Comparison of ENCODE assay signal across 1 cellular context in the genomic region with DNA sequence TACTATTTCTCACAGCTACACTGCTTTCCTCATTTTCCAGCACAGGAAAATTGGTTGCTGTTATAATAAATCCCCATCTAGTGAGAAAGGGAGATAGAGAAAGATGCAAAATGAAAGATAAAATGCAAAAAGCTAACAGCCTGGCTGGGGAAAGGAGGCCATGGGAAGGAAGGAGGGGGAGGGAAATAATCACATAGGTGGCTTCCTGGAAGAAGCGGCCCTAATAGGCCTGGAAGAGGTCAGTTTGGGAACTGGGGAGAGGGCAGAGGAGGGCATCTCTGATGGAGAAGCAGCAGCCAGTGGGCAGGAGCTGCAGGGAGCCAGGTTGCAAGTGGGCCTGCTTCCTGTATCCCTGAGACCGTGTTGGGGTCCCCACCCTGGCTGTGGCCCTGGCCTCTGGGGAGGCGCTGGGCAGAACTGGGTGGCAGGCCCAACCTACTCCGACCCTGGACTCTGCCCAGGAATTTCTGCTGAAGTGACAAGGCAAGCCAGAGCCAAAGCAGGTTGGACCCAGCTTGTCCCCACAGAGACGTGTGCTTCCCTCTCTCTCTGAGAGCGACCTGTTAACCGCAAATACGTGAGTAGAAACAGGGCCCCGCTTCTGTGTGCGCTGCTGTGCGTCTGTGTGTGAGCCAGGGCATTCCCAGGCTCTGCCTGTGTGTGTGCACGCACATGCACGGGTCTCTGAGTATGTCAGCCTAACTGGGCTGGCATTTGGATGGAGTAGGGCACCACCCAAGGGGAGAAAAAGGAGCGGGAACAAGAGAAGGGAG.
TF ChIP-seq lines count a peak whose summit lies in the region.

No MANE protein-coding gene starts in this region.

TF ChIP-seq in HepG2, 621 proteins besides CTCF, POLR2A, EP300 and RAD21 (continued from another document and continues in another):
- TF ChIP-seq, protein P1, sequence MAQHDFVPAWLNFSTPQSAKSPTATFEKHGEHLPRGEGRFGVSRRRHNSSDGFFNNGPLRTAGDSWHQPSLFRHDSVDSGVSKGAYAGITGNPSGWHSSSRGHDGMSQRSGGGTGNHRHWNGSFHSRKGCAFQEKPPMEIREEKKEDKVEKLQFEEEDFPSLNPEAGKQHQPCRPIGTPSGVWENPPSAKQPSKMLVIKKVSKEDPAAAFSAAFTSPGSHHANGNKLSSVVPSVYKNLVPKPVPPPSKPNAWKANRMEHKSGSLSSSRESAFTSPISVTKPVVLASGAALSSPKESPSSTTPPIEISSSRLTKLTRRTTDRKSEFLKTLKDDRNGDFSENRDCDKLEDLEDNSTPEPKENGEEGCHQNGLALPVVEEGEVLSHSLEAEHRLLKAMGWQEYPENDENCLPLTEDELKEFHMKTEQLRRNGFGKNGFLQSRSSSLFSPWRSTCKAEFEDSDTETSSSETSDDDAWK (CRISPR knock-in tag; IDR thresholded peaks at IDR 0.05): no peak
- TF ChIP-seq FOXM1 (CRISPR knock-in tag; IDR thresholded peaks at IDR 0.05): no peak
- peak; percentile 65; the same call in 1 of the 2 replicates for TF ChIP-seq AHR (CRISPR knock-in tag; IDR thresholded peaks at IDR 0.05)
- TF ChIP-seq ZMAT3 (CRISPR knock-in tag; conservative IDR thresholded peaks at IDR 0.05): no peak
- no peak for TF ChIP-seq CEBPB (IDR thresholded peaks at IDR 0.05; ENCODE audit: borderline replicate concordance, low read depth, low read length)
- TF ChIP-seq, protein P2, sequence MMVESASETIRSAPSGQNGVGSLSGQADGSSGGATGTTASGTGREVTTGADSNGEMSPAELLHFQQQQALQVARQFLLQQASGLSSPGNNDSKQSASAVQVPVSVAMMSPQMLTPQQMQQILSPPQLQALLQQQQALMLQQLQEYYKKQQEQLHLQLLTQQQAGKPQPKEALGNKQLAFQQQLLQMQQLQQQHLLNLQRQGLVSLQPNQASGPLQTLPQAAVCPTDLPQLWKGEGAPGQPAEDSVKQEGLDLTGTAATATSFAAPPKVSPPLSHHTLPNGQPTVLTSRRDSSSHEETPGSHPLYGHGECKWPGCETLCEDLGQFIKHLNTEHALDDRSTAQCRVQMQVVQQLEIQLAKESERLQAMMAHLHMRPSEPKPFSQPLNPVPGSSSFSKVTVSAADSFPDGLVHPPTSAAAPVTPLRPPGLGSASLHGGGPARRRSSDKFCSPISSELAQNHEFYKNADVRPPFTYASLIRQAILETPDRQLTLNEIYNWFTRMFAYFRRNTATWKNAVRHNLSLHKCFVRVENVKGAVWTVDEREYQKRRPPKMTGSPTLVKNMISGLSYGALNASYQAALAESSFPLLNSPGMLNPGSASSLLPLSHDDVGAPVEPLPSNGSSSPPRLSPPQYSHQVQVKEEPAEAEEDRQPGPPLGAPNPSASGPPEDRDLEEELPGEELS (CRISPR knock-in tag; IDR thresholded peaks at IDR 0.05): peak; percentile 35; the same call in 1 of the 2 replicates
- no peak for TF ChIP-seq FOSL2 (CRISPR knock-in tag; IDR thresholded peaks at IDR 0.05)
- TF ChIP-seq ZNF629 (CRISPR knock-in tag; conservative IDR thresholded peaks at IDR 0.05): no peak
- TF ChIP-seq, protein P3, sequence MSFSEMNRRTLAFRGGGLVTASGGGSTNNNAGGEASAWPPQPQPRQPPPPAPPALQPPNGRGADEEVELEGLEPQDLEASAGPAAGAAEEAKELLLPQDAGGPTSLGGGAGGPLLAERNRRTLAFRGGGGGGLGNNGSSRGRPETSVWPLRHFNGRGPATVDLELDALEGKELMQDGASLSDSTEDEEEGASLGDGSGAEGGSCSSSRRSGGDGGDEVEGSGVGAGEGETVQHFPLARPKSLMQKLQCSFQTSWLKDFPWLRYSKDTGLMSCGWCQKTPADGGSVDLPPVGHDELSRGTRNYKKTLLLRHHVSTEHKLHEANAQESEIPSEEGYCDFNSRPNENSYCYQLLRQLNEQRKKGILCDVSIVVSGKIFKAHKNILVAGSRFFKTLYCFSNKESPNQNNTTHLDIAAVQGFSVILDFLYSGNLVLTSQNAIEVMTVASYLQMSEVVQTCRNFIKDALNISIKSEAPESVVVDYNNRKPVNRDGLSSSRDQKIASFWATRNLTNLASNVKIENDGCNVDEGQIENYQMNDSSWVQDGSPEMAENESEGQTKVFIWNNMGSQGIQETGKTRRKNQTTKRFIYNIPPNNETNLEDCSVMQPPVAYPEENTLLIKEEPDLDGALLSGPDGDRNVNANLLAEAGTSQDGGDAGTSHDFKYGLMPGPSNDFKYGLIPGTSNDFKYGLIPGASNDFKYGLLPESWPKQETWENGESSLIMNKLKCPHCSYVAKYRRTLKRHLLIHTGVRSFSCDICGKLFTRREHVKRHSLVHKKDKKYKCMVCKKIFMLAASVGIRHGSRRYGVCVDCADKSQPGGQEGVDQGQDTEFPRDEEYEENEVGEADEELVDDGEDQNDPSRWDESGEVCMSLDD (CRISPR knock-in tag; IDR thresholded peaks at IDR 0.05; ENCODE audit: borderline replicate concordance): no peak
- TF ChIP-seq, protein P4, sequence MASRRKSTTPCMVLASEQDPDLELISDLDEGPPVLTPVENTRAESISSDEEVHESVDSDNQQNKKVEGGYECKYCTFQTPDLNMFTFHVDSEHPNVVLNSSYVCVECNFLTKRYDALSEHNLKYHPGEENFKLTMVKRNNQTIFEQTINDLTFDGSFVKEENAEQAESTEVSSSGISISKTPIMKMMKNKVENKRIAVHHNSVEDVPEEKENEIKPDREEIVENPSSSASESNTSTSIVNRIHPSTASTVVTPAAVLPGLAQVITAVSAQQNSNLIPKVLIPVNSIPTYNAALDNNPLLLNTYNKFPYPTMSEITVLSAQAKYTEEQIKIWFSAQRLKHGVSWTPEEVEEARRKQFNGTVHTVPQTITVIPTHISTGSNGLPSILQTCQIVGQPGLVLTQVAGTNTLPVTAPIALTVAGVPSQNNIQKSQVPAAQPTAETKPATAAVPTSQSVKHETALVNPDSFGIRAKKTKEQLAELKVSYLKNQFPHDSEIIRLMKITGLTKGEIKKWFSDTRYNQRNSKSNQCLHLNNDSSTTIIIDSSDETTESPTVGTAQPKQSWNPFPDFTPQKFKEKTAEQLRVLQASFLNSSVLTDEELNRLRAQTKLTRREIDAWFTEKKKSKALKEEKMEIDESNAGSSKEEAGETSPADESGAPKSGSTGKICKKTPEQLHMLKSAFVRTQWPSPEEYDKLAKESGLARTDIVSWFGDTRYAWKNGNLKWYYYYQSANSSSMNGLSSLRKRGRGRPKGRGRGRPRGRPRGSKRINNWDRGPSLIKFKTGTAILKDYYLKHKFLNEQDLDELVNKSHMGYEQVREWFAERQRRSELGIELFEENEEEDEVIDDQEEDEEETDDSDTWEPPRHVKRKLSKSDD (CRISPR knock-in tag; IDR thresholded peaks at IDR 0.05; ENCODE audit: low read depth): peak; percentile 50; the same call in 1 of the 2 replicates
- peak; percentile 92 for TF ChIP-seq ZSCAN29 (CRISPR knock-in tag; conservative IDR thresholded peaks at IDR 0.05)
- TF ChIP-seq, protein P5, sequence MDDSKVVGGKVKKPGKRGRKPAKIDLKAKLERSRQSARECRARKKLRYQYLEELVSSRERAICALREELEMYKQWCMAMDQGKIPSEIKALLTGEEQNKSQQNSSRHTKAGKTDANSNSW (CRISPR knock-in tag; IDR thresholded peaks at IDR 0.05; ENCODE audit: borderline replicate concordance): no peak
- no peak for TF ChIP-seq NFE2L2 (IDR thresholded peaks at IDR 0.05; ENCODE audit: low read length)
- TF ChIP-seq, protein P6, sequence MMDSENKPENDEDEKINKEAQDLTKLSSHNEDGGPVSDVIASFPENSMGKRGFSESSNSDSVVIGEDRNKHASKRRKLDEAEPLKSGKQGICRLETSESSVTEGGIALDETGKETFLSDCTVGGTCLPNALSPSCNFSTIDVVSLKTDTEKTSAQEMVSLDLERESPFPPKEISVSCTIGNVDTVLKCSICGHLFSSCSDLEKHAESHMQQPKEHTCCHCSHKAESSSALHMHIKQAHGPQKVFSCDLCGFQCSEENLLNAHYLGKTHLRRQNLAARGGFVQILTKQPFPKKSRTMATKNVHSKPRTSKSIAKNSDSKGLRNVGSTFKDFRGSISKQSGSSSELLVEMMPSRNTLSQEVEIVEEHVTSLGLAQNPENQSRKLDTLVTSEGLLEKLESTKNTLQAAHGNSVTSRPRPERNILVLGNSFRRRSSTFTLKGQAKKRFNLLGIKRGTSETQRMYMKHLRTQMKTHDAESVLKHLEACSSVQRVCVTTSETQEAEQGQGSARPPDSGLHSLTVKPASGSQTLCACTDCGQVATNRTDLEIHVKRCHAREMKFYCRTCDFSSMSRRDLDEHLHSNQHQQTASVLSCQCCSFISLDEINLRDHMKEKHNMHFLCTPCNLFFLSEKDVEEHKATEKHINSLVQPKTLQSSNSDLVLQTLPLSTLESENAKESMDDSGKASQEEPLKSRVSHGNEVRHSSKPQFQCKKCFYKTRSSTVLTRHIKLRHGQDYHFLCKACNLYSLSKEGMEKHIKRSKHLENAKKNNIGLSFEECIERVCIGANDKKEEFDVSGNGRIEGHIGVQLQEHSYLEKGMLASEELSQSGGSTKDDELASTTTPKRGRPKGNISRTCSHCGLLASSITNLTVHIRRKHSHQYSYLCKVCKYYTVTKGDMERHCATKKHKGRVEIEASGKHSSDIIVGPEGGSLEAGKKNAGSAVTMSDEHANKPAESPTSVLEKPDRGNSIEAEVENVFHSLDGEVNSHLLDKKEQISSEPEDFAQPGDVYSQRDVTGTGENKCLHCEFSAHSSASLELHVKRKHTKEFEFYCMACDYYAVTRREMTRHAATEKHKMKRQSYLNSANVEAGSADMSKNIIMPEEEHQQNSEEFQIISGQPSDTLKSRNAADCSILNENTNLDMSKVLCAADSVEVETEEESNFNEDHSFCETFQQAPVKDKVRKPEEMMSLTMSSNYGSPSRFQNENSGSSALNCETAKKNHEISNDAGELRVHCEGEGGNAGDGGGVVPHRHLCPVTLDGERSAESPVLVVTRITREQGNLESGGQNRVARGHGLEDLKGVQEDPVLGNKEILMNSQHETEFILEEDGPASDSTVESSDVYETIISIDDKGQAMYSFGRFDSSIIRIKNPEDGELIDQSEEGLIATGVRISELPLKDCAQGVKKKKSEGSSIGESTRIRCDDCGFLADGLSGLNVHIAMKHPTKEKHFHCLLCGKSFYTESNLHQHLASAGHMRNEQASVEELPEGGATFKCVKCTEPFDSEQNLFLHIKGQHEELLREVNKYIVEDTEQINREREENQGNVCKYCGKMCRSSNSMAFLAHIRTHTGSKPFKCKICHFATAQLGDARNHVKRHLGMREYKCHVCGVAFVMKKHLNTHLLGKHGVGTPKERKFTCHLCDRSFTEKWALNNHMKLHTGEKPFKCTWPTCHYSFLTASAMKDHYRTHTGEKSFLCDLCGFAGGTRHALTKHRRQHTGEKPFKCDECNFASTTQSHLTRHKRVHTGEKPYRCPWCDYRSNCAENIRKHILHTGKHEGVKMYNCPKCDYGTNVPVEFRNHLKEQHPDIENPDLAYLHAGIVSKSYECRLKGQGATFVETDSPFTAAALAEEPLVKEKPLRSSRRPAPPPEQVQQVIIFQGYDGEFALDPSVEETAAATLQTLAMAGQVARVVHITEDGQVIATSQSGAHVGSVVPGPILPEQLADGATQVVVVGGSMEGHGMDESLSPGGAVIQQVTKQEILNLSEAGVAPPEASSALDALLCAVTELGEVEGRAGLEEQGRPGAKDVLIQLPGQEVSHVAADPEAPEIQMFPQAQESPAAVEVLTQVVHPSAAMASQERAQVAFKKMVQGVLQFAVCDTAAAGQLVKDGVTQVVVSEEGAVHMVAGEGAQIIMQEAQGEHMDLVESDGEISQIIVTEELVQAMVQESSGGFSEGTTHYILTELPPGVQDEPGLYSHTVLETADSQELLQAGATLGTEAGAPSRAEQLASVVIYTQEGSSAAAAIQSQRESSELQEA (CRISPR knock-in tag; IDR thresholded peaks at IDR 0.05; ENCODE audit: not compliant biosample characterization): no peak
- TF ChIP-seq ZNF737 (CRISPR knock-in tag; IDR thresholded peaks at IDR 0.05; ENCODE audit: borderline replicate concordance): no peak
- TF ChIP-seq, protein P7, sequence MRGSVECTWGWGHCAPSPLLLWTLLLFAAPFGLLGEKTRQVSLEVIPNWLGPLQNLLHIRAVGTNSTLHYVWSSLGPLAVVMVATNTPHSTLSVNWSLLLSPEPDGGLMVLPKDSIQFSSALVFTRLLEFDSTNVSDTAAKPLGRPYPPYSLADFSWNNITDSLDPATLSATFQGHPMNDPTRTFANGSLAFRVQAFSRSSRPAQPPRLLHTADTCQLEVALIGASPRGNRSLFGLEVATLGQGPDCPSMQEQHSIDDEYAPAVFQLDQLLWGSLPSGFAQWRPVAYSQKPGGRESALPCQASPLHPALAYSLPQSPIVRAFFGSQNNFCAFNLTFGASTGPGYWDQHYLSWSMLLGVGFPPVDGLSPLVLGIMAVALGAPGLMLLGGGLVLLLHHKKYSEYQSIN (CRISPR knock-in tag; IDR thresholded peaks at IDR 0.05; ENCODE audit: borderline replicate concordance): no peak
- TF ChIP-seq MZF1 (CRISPR knock-in tag; IDR thresholded peaks at IDR 0.05; ENCODE audit: borderline replicate concordance): no peak
- TF ChIP-seq, protein P8, sequence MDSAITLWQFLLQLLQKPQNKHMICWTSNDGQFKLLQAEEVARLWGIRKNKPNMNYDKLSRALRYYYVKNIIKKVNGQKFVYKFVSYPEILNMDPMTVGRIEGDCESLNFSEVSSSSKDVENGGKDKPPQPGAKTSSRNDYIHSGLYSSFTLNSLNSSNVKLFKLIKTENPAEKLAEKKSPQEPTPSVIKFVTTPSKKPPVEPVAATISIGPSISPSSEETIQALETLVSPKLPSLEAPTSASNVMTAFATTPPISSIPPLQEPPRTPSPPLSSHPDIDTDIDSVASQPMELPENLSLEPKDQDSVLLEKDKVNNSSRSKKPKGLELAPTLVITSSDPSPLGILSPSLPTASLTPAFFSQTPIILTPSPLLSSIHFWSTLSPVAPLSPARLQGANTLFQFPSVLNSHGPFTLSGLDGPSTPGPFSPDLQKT (CRISPR knock-in tag; IDR thresholded peaks at IDR 0.05; ENCODE audit: borderline replicate concordance): no peak
- no peak for TF ChIP-seq KAT2B (IDR thresholded peaks at IDR 0.05; ENCODE audit: borderline replicate concordance, low read depth, low read length)
- TF ChIP-seq, protein P9, sequence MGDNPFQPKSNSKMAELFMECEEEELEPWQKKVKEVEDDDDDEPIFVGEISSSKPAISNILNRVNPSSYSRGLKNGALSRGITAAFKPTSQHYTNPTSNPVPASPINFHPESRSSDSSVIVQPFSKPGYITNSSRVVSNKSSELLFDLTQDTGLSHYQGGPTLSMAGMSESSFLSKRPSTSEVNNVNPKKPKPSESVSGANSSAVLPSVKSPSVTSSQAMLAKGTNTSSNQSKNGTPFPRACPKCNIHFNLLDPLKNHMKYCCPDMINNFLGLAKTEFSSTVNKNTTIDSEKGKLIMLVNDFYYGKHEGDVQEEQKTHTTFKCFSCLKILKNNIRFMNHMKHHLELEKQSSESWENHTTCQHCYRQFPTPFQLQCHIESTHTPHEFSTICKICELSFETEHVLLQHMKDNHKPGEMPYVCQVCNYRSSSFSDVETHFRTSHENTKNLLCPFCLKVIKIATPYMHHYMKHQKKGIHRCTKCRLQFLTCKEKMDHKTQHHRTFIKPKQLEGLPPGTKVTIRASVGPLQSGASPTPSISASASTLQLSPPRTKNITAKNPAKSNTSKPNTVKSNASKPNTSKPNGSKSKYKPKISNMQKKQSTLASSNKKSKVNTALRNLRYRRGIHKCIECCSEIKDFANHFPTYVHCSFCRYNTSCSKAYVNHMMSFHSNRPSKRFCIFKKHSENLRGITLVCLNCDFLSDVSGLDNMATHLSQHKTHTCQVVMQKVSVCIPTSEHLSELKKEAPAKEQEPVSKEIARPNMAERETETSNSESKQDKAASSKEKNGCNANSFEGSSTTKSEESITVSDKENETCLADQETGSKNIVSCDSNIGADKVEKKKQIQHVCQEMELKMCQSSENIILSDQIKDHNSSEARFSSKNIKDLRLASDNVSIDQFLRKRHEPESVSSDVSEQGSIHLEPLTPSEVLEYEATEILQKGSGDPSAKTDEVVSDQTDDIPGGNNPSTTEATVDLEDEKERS (CRISPR knock-in tag; IDR thresholded peaks at IDR 0.05): 0 out of 2 replicates have a peak, but pooled peaks have one; percentile 13
- TF ChIP-seq HHEX (CRISPR knock-in tag; IDR thresholded peaks at IDR 0.05): no peak
